29 cellular contexts compared by ENCODE assay signal in the genomic region with DNA sequence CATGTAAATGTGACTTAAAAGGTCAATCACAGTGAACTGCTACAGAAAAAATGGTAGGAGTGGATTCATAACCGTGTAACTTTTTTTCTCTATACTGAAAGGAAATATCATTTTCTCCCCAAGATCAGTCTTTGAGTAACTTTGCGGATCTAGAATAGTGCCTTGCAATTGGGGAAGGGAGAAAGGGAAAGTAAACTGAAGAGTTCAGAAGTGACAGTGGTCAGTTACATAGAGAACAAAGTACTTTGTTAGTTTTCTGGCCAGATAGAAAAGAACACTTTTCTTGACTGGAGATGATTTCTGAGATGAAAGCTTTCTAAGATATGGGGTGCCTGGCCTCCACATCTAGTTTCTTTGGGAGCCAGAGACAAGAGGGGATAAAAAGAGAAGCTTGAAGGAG. TPM values are rescaled to one million over a fixed set of nuclear protein-coding genes. Genes with fewer than 3 reads are reported as not detected.
A peak's percentile ranks its signal among the peaks of the same experiment; 100 is the strongest.
DNase-seq lines count a peak whose midpoint lies in the region; ATAC-seq, FAIRE-seq and TF ChIP-seq lines count a peak whose summit lies in the region.
"Had no signal": no experiment of that assay in that cellular context is flagged by ENCODE, and none has a peak within 500 bp of the region (broad histone marks: within the 10 kb centered on the region; RNA-seq: fewer than 3 reads in every experiment).

No MANE protein-coding gene starts in this region.

- no peaks in the 10 kb centered on the region for H3K9me3 ChIP-seq in astrocyte (ENCODE audit: insufficient read depth, low read depth, low read length)
- no peaks in the 10 kb centered on the region for H3K9me3 ChIP-seq in right lobe of liver
- no peaks in the 10 kb centered on the region for H3K9me3 ChIP-seq in Peyer's patch
- no peaks in the 10 kb centered on the region for H3K9me3 ChIP-seq in GM23248 (ENCODE audit: low read depth)
- H3K9me3 ChIP-seq: BE2C, BLaER1 had no signal

- H3K9me3 Mint-ChIP-seq in GM23338 (no peaks in the 10 kb centered on the region), astrocyte (ENCODE audit: unreplicated experiment) (no peaks in the 10 kb centered on the region)
- H3K9me3 Mint-ChIP-seq: CD8-positive, alpha-beta memory T cell had no signal

- no peaks in the 10 kb centered on the region for H3K79me2 ChIP-seq in GM23338 (replicated peaks; ENCODE audit: insufficient read depth)
- no peaks in the 10 kb centered on the region for H3K79me2 ChIP-seq in astrocyte (ENCODE audit: insufficient read depth, low read length)
- no peaks in the 10 kb centered on the region for H3K79me2 ChIP-seq in GM23248 (ENCODE audit: insufficient read depth)

- no peak overlapping the region for H3K4me3 ChIP-seq in GM23338
- no peak overlapping the region for H3K4me3 ChIP-seq in astrocyte (ENCODE audit: insufficient read depth, low read depth, low read length)
- no peak overlapping the region for H3K4me3 ChIP-seq in right lobe of liver
- H3K4me3 ChIP-seq in Peyer's patch, result no peak overlapping the region
- no peak overlapping the region for H3K4me3 ChIP-seq in GM23248
- H3K4me3 ChIP-seq: BLaER1, GM12878 had no signal

- H3K27me3 Mint-ChIP-seq in GM23338 (ENCODE audit: insufficient read depth, low read depth, poor library complexity), result no peaks in the 10 kb centered on the region
- no peaks in the 10 kb centered on the region for H3K27me3 Mint-ChIP-seq in astrocyte (ENCODE audit: low read depth, unreplicated experiment)

- H3K9me2 ChIP-seq in GM23338 (ENCODE audit: insufficient read depth) (no peaks in the 10 kb centered on the region), GM23248 (ENCODE audit: insufficient read depth) (no peaks in the 10 kb centered on the region)

- H3K27ac ChIP-seq in GM23338 (ENCODE audit: low read depth) (no peak overlapping the region), astrocyte (ENCODE audit: low read depth, low read length) (no peak overlapping the region), right lobe of liver (no peak overlapping the region), Peyer's patch (no peak overlapping the region), GM23248 (no peak overlapping the region)
- H3K27ac ChIP-seq: BLaER1 had no signal

- H3K9ac ChIP-seq in astrocyte (ENCODE audit: low read length) (no peak overlapping the region), GM23248 (no peak overlapping the region)
- H3K9ac ChIP-seq: BLaER1 had no signal

- H3K4me1 ChIP-seq in GM23338 (ENCODE audit: insufficient read depth), result no peaks in the 10 kb centered on the region
- no peaks in the 10 kb centered on the region for H3K4me1 ChIP-seq in astrocyte (ENCODE audit: insufficient read depth, low read length)
- H3K4me1 ChIP-seq in right lobe of liver, result peaks cover 0 to 12% (median 5%) of the 10 kb centered on the region in 4 donors
- no peaks in the 10 kb centered on the region for H3K4me1 ChIP-seq in Peyer's patch
- H3K4me1 ChIP-seq in GM23248 (ENCODE audit: insufficient read depth), result no peaks in the 10 kb centered on the region
- H3K4me1 ChIP-seq: BE2C, BLaER1 had no signal

- peak; percentile 55 for FAIRE-seq in astrocyte (lab: Jason Lieb, UNC)
- FAIRE-seq: A204.1, GM12878, GM12892, GM18507 had no signal

- TF ChIP-seq CTCF in GM23338 (conservative IDR thresholded peaks at IDR 0.05; ENCODE audit: low read depth in 2 of 2), result no peak
- TF ChIP-seq CTCF in astrocyte (IDR thresholded peaks at IDR 0.05; ENCODE audit: insufficient read depth, low read depth, low read length), result no peak
- no peak for TF ChIP-seq CTCF in right lobe of liver (IDR thresholded peaks at IDR 0.05)
- no peak for TF ChIP-seq CTCF in Peyer's patch (IDR thresholded peaks at IDR 0.05)

- H3K36me3 Mint-ChIP-seq in GM23338 (ENCODE audit: low read depth) (no peaks in the 10 kb centered on the region), astrocyte (ENCODE audit: low read depth, unreplicated experiment) (no peaks in the 10 kb centered on the region)
- H3K36me3 Mint-ChIP-seq: CD14-positive monocyte; CD4-positive, alpha-beta memory T cell; CD4-positive, CD25-positive, alpha-beta regulatory T cell; CD8-positive, alpha-beta memory T cell had no signal

- H3K27ac Mint-ChIP-seq in GM23338 (0 out of 2 replicates have a peak overlapping the region, but pooled peaks have one; percentile 26), astrocyte (ENCODE audit: unreplicated experiment) (no peak overlapping the region)
- H3K27ac Mint-ChIP-seq: CD14-positive monocyte; CD4-positive, alpha-beta memory T cell; CD4-positive, CD25-positive, alpha-beta regulatory T cell; CD8-positive, alpha-beta memory T cell had no signal

- DNase-seq in GM23338 (ENCODE audit: low spot score), result no peak
- DNase-seq in OCI-M1 (lab: John Stamatoyannopoulos, UW), result peak; percentile 64
- no peak for DNase-seq in astrocyte (ENCODE audit: low read depth)
- no peak for DNase-seq in right lobe of liver
- DNase-seq in Peyer's patch, result no peak
- DNase-seq in NCI-H1436 (lab: John Stamatoyannopoulos, UW), result no peak
- DNase-seq in GM23248, result no peak
- DNase-seq: 8988T; ACHN; BE2C; C1 segment of cervical spinal cord; CD4-positive, alpha-beta memory T cell; CD4-positive, CD25-positive, alpha-beta regulatory T cell; CD8-positive, alpha-beta memory T cell; COR-L47; DMS 273 treated with DMSO at 0.1 percent for 48 hours; DMS153; DMS53; DMS79; DND-41; EL; GDM1 had no signal

- in situ Hi-C loops in GM23248 (cut with MboI), result no loop called here

- no peak overlapping the region for H3K4me2 ChIP-seq in GM23338
- no peak overlapping the region for H3K4me2 ChIP-seq in astrocyte (ENCODE audit: low read length)
- H3K4me2 ChIP-seq in GM23248 (ENCODE audit: unreplicated experiment), result no peak overlapping the region
- H3K4me2 ChIP-seq: BLaER1 had no signal

- H3K4me3 Mint-ChIP-seq in GM23338, result no peak overlapping the region
- H3K4me3 Mint-ChIP-seq in astrocyte (ENCODE audit: unreplicated experiment), result no peak overlapping the region
- H3K4me3 Mint-ChIP-seq: CD14-positive monocyte; CD4-positive, alpha-beta memory T cell; CD4-positive, CD25-positive, alpha-beta regulatory T cell; CD8-positive, alpha-beta memory T cell had no signal

- H3K36me3 ChIP-seq in GM23338 (ENCODE audit: insufficient read depth) (no peaks in the 10 kb centered on the region), astrocyte (ENCODE audit: insufficient read depth, low read length) (no peaks in the 10 kb centered on the region), right lobe of liver (no peaks in the 10 kb centered on the region), Peyer's patch (no peaks in the 10 kb centered on the region), GM23248 (ENCODE audit: low read depth) (no peaks in the 10 kb centered on the region)
- H3K36me3 ChIP-seq: BE2C, BLaER1 had no signal

- peaks cover 4% of the 10 kb centered on the region; the same call in 2 of the 3 replicates for H3K4me1 Mint-ChIP-seq in GM23338
- peaks cover 3% of the 10 kb centered on the region for H3K4me1 Mint-ChIP-seq in astrocyte (ENCODE audit: low read depth, unreplicated experiment)
- H3K4me1 Mint-ChIP-seq: CD14-positive monocyte; CD4-positive, CD25-positive, alpha-beta regulatory T cell; CD8-positive, alpha-beta memory T cell had no signal

- intact Hi-C loops in right lobe of liver (cut with DNase I), result no loop called here

- H2AFZ ChIP-seq in GM23338 (no peak overlapping the region), astrocyte (ENCODE audit: low read depth, low read length) (no peak overlapping the region), GM23248 (no peak overlapping the region)

- 0 out of 2 replicates have a peak, but pooled peaks cover 6% of the 10 kb centered on the region for H4K20me1 ChIP-seq in GM23338 (replicated peaks; ENCODE audit: insufficient read depth)
- H4K20me1 ChIP-seq in astrocyte (ENCODE audit: insufficient read depth, low read length), result no peaks in the 10 kb centered on the region
- H4K20me1 ChIP-seq in GM23248 (ENCODE audit: insufficient read depth), result no peaks in the 10 kb centered on the region
- H4K20me1 ChIP-seq: BLaER1 had no signal

- ATAC-seq in GM23338, result no peak
- peak; percentile 54 to 68 (median 60) for ATAC-seq in right lobe of liver
- ATAC-seq in HG03378 (IDR thresholded peaks at IDR 0.05; ENCODE audit: unreplicated experiment), result no peak
- ATAC-seq: GM12878 had no signal

- TF ChIP-seq POLR2A in right lobe of liver (IDR thresholded peaks at IDR 0.05), result no peak
- no peak for TF ChIP-seq POLR2A in Peyer's patch (IDR thresholded peaks at IDR 0.05)

- no peaks in the 10 kb centered on the region for H3F3A ChIP-seq in GM23338 (replicated peaks; ENCODE audit: low read depth)
- no peaks in the 10 kb centered on the region for H3F3A ChIP-seq in GM23248 (ENCODE audit: insufficient read depth)

- 31% methylated on average over 2 of the region's 2 CpGs for WGBS in right lobe of liver (ENCODE audit: insufficient coverage, low coverage, low lambda C conversion rate, missing lambda C conversion rate)
- WGBS in GM23248 (ENCODE audit: low coverage in 1 of 2, low lambda C conversion rate in 2 of 2, missing lambda C conversion rate in 2 of 2), 2 experiments, result 86 to 87% methylated on average over 2 of the region's 2 CpGs

- no peaks in the 10 kb centered on the region for H3K27me3 ChIP-seq in GM23338 (ENCODE audit: insufficient read depth)
- H3K27me3 ChIP-seq in astrocyte (ENCODE audit: insufficient read depth, low read length), result no peaks in the 10 kb centered on the region
- no peaks in the 10 kb centered on the region for H3K27me3 ChIP-seq in right lobe of liver
- no peaks in the 10 kb centered on the region for H3K27me3 ChIP-seq in Peyer's patch
- no peaks in the 10 kb centered on the region for H3K27me3 ChIP-seq in GM23248 (replicated peaks; ENCODE audit: insufficient read depth)
- H3K27me3 ChIP-seq: BE2C, BLaER1 had no signal

TF ChIP-seq in GM23338, 12 proteins besides CTCF, POLR2A, EP300 and RAD21 (continues in another document):
- no peak for TF ChIP-seq CREB1 (CRISPR knock-in tag; IDR thresholded peaks at IDR 0.05; ENCODE audit: low read depth)
- TF ChIP-seq EZH2 (IDR thresholded peaks at IDR 0.05; ENCODE audit: low read depth, unreplicated experiment), result no peak
- TF ChIP-seq ZNF331 (CRISPR knock-in tag; IDR thresholded peaks at IDR 0.05; ENCODE audit: low read depth), result no peak
- TF ChIP-seq POLR2AphosphoS5 (IDR thresholded peaks at IDR 0.05; ENCODE audit: low read depth), result no peak
- TF ChIP-seq NANOG (IDR thresholded peaks at IDR 0.05; ENCODE audit: borderline replicate concordance), result no peak
- TF ChIP-seq ZNF114 (CRISPR knock-in tag; IDR thresholded peaks at IDR 0.05), result no peak
- TF ChIP-seq EZH2phosphoT487 (IDR thresholded peaks at IDR 0.05; ENCODE audit: unreplicated experiment), result no peak

RNA-seq across cellular contexts. Expression of gene PARD3B, which starts 26.6 kb away (rescaled TPM):
- total RNA-seq in GM23338 (2014; rRNA removed; shearing (Covaris generic)), result 3.3 and 3.5 TPM in 2 replicates
- polyA plus RNA-seq in GM23338 (2016; fragmentation: Nextera tagmentation; extraction: Ambion mirVana) (3.1 and 4.4 TPM in 2 replicates), GM23248 (2016; fragmentation: Nextera tagmentation; extraction: Ambion mirVana) (2.5 and 3.3 TPM in 2 replicates)
- total RNA-seq in astrocyte (6.5 and 7.0 TPM in 2 replicates), right lobe of liver (10 to 100 TPM in 1 of 6 experiments, 1 to 10 TPM in 5; 5.3 to 11.2 (median 8.3) TPM), Peyer's patch (10 to 100 TPM; 19.6 to 52.0 (median 40.6) TPM)
- 6.9 and 8.1 TPM in 2 replicates for total RNA-seq in GM23248 (2014; rRNA removed; shearing (Covaris generic))
- polyA plus RNA-seq: CD14-positive monocyte; CD8-positive, alpha-beta memory T cell had no signal

Comparison
In these comparisons a context has a peak if more than half of its experiments do, and no peak if none do; other contexts are left out.
1. ATAC-seq: peak in right lobe of liver (4 of 4); none in GM23338 (single experiment) and HG03378 (single experiment).